ENCODE assay signal across 8 cellular contexts in the genomic region with DNA sequence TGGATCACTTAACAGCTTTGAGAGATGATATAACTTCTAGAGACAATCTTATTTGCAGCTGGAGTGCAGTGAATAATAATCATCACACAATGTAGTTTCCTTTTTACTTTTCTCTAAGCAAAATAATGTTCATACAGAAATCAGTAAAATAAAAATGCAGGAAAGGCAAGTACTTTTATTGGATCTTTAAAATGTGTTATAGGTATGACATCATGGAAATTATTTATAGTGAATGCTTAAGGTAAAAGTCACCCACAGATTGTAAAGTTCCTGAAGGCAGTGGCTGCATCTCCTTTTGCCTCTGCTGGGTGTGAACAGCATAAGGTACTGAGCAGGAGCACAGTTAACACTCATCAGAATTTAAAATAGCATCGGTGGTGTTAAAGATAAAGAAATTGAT. TPM values are rescaled to one million over a fixed set of nuclear protein-coding genes. Genes with fewer than 3 reads are reported as not detected.
"Had no signal": no experiment of that assay in that cellular context is flagged by ENCODE, and none has a peak within 500 bp of the region (broad histone marks: within the 10 kb centered on the region; RNA-seq: fewer than 3 reads in every experiment).

No MANE protein-coding gene starts in this region.

- H3K9me3 ChIP-seq: HAP-1 had no signal

- FAIRE-seq: HTR-8/SVneo had no signal

- H3K4me2 ChIP-seq: KMS-11 had no signal

- DNase-seq: GM23248, GOT3, H7, KBM-7 had no signal

- H3K4me3 ChIP-seq: GM23248, HAP-1 had no signal

- H3K36me3 ChIP-seq: HAP-1 had no signal

- H3K27ac ChIP-seq: GM23248, KMS-11 had no signal

- ATAC-seq: HCT116 had no signal

- H3K9ac ChIP-seq: GM23248, KMS-11 had no signal

- H2AFZ ChIP-seq: GM23248 had no signal

RNA-seq across cellular contexts. Expression of a gene that starts 17.3 kb away (rescaled TPM):
- total RNA-seq: H7 had no signal
